ENCODE assay signal across 10 cellular contexts in the genomic region with DNA sequence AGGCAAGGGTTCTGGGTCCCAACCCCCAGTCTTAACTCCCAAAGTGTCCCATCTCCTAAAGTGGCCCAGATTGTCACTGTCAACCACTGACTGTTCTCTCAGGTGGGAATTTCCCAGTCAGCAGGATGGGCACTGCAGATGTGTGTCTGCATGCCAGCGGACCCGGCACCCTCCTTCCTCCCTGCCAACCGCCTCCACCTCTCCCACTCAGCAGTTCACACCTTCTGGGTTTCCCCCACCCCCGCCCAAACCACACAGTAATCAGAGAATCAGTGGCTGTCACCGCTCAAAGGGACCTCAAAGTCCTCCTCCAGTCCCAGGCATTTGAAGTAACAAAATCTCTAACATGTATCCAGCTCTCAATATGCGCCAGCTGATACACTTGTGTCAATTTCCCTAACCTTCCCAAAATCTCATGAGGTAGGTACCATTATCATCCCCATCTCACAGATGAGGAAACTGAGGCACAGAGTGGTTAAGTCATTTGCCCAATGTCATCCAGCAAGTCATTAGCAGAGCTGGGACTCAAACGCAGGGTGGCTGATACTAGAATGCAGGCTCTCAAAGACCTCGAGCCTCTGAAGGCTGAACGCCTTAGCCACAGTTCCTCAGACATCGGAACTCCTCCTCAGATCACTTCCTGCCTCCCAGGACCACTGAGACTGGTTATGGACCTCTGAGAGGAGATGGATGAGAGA. TPM values are rescaled to one million over a fixed set of nuclear protein-coding genes. Genes with fewer than 3 reads are reported as not detected.
DNase-seq lines count a peak whose midpoint lies in the region; ATAC-seq and TF ChIP-seq lines count a peak whose summit lies in the region.
"Had no signal": no experiment of that assay in that cellular context is flagged by ENCODE, and none has a peak within 500 bp of the region (broad histone marks: within the 10 kb centered on the region; RNA-seq: fewer than 3 reads in every experiment).

No MANE protein-coding gene starts in this region.

- no peaks in the 10 kb centered on the region for H3K9me3 Mint-ChIP-seq in CD4-positive, alpha-beta T cell
- no peaks in the 10 kb centered on the region for H3K9me3 Mint-ChIP-seq in T-helper 2 cell treated with Interferon-gamma antibody and Interleukin-4, amounts not matched to agents 5 μg/mL and 100 μg/mL, for 36 hours
- H3K9me3 Mint-ChIP-seq in Caco-2 (ENCODE audit: unreplicated experiment): no peaks in the 10 kb centered on the region
- H3K9me3 Mint-ChIP-seq: type B pancreatic cell had no signal

- H3K36me3 ChIP-seq in Caco-2 (ENCODE audit: control insufficient read depth, insufficient read depth, low read length): no peaks in the 10 kb centered on the region

- CTCF ChIA-PET in CD4-positive, alpha-beta T cell (lab: Charles Lee): interaction anchor here (0.7 to 2.9 kb wide), 3 partner anchors 14 to 112 kb away, joined by 3 to 10 read pairs (median 9); no protein-coding TSS in a partner anchor
- CTCF ChIA-PET in Caco-2 (lab: Charles Lee): no interaction called here

- ATAC-seq in CD4-positive, alpha-beta T cell (ENCODE audit: poor library complexity): peak; percentile 57
- no peak for ATAC-seq in left lobe of liver

- intact Hi-C loops in CD4-positive, alpha-beta T cell (cut with DNase I, micrococcal nuclease): loop anchor here in 1 of 2 experiments (1.0 kb wide), 1 partner anchor 77 kb away; no protein-coding TSS in a partner anchor
- intact Hi-C loops in Caco-2 (cut with micrococcal nuclease; ENCODE audit: unreplicated experiment): no loop called here

- TF ChIP-seq CTCF in CD4-positive, alpha-beta T cell (IDR thresholded peaks at IDR 0.05): no peak
- TF ChIP-seq CTCF in Caco-2 (IDR thresholded peaks at IDR 0.05; ENCODE audit: insufficient read depth in 1 of 2, low read depth in 1 of 2, low read length in 1 of 2, severe bottlenecking in 1 of 2, unreplicated experiment in 1 of 2): no peak

- peak overlapping the region; percentile 73 for H3K27ac ChIP-seq in CD4-positive, alpha-beta T cell (ENCODE audit: low read depth, low read length)

- H3K27ac Mint-ChIP-seq in CD4-positive, alpha-beta T cell: peak overlapping the region; percentile 98
- H3K27ac Mint-ChIP-seq in T-helper 2 cell treated with Interferon-gamma antibody and Interleukin-4, amounts not matched to agents 5 μg/mL and 100 μg/mL, for 36 hours: peak overlapping the region; percentile 84
- no peak overlapping the region for H3K27ac Mint-ChIP-seq in Caco-2 (ENCODE audit: unreplicated experiment)
- H3K27ac Mint-ChIP-seq: type B pancreatic cell had no signal

- H3K27me3 Mint-ChIP-seq in CD4-positive, alpha-beta T cell: no peaks in the 10 kb centered on the region
- H3K27me3 Mint-ChIP-seq in T-helper 2 cell treated with Interferon-gamma antibody and Interleukin-4, amounts not matched to agents 5 μg/mL and 100 μg/mL, for 36 hours (ENCODE audit: low read depth): no peaks in the 10 kb centered on the region
- peaks cover 6% of the 10 kb centered on the region for H3K27me3 Mint-ChIP-seq in Caco-2 (ENCODE audit: insufficient read depth, unreplicated experiment)

- H3K4me1 ChIP-seq in Caco-2: no peaks in the 10 kb centered on the region

- H3K4me1 Mint-ChIP-seq in CD4-positive, alpha-beta T cell (ENCODE audit: low read depth): peaks cover 76% of the 10 kb centered on the region
- H3K4me1 Mint-ChIP-seq in T-helper 2 cell treated with Interferon-gamma antibody and Interleukin-4, amounts not matched to agents 5 μg/mL and 100 μg/mL, for 36 hours (ENCODE audit: low read depth): peaks cover 50% of the 10 kb centered on the region
- H3K4me1 Mint-ChIP-seq in Caco-2 (ENCODE audit: low read depth, unreplicated experiment): no peaks in the 10 kb centered on the region

- H3K9me3 ChIP-seq in CD4-positive, alpha-beta T cell (ENCODE audit: control insufficient read depth, low read length): no peaks in the 10 kb centered on the region
- no peaks in the 10 kb centered on the region for H3K9me3 ChIP-seq in Caco-2

- POLR2A ChIA-PET in CD4-positive, alpha-beta T cell (lab: Charles Lee): interaction anchor here (0.7 to 8.3 kb wide), 9 partner anchors 10 to 1277 kb away, joined by 3 to 121 read pairs (median 4); a partner anchor contains a TSS
- POLR2A ChIA-PET in Caco-2 (lab: Charles Lee): no interaction called here

- no peaks in the 10 kb centered on the region for H3K27me3 ChIP-seq in CD4-positive, alpha-beta T cell (ENCODE audit: control insufficient read depth, insufficient read depth, low read length)
- H3K27me3 ChIP-seq in Caco-2 (replicated peaks; ENCODE audit: control insufficient read depth, insufficient read depth, low read length): no peaks in the 10 kb centered on the region

- BruUV-seq in Caco-2 (replicated peaks; lab: Mats Ljungman, UMichigan): no TSS peak

- H3K36me3 Mint-ChIP-seq in CD4-positive, alpha-beta T cell (ENCODE audit: low read depth): peaks cover 86% of the 10 kb centered on the region
- peaks cover 67% of the 10 kb centered on the region for H3K36me3 Mint-ChIP-seq in T-helper 2 cell treated with Interferon-gamma antibody and Interleukin-4, amounts not matched to agents 5 μg/mL and 100 μg/mL, for 36 hours (ENCODE audit: low read depth)
- no peaks in the 10 kb centered on the region for H3K36me3 Mint-ChIP-seq in Caco-2 (ENCODE audit: insufficient read depth, unreplicated experiment)
- H3K36me3 Mint-ChIP-seq: type B pancreatic cell had no signal

- peak overlapping the region; percentile 99 for H3K4me3 Mint-ChIP-seq in CD4-positive, alpha-beta T cell
- peak overlapping the region; percentile 94 for H3K4me3 Mint-ChIP-seq in T-helper 2 cell treated with Interferon-gamma antibody and Interleukin-4, amounts not matched to agents 5 μg/mL and 100 μg/mL, for 36 hours
- no peak overlapping the region for H3K4me3 Mint-ChIP-seq in Caco-2 (ENCODE audit: unreplicated experiment)
- H3K4me3 Mint-ChIP-seq: type B pancreatic cell had no signal

- peak; percentile 52 to 84 (median 68) for DNase-seq in CD4-positive, alpha-beta T cell
- DNase-seq in T-helper 2 cell treated with Interferon-gamma antibody and Interleukin-4, amounts not matched to agents 5 μg/mL and 100 μg/mL, for 36 hours (ENCODE audit: low spot score): peak; percentile 78
- DNase-seq in activated effector memory CD4-positive, alpha-beta T cell treated with Interleukin-2 at 50 U/mL for 16 hours: peak; percentile 76
- DNase-seq in stimulated activated CD4-positive, alpha-beta T cell treated with anti-CD3 and anti-CD28 coated beads, Interleukin-15, amount 100 ng/mL, for 48 hours (ENCODE audit: low read depth in 2 of 2): peak; percentile 60 to 71
- DNase-seq in left lobe of liver (ENCODE audit: low spot score): no peak
- DNase-seq in DMS79 (lab: John Stamatoyannopoulos, UW): no peak
- no peak for DNase-seq in Caco-2
- DNase-seq in GOT3 (lab: John Stamatoyannopoulos, UW): no peak
- DNase-seq: amygdala had no signal

- no peak overlapping the region for H3K4me3 ChIP-seq in Caco-2 (ENCODE audit: low read depth, low read length)

RNA-seq across cellular contexts. Expression of a gene that starts 4.8 kb away (rescaled TPM):
- 100 to 1,000 TPM; 202 to 209 TPM for total RNA-seq in CD4-positive, alpha-beta T cell
- 0.86 TPM for total RNA-seq in left lobe of liver
- total RNA-seq in Caco-2 (2022): 1.1 and 1.6 TPM in 2 replicates

Comparison
In these comparisons a context has a peak if more than half of its experiments do, and no peak if none do; other contexts are left out.
1. DNase-seq: peak in CD4-positive, alpha-beta T cell (10 of 10), T-helper 2 cell treated with Interferon-gamma antibody and Interleukin-4, amounts not matched to agents 5 μg/mL and 100 μg/mL, for 36 hours (single experiment), activated effector memory CD4-positive, alpha-beta T cell treated with Interleukin-2 at 50 U/mL for 16 hours (single experiment) and stimulated activated CD4-positive, alpha-beta T cell treated with anti-CD3 and anti-CD28 coated beads, Interleukin-15, amount 100 ng/mL, for 48 hours (2 of 2); none in left lobe of liver (single experiment), DMS79 (single experiment), Caco-2 (0 of 2) and GOT3 (single experiment).
2. RNA of a gene that starts 4.8 kb away (total RNA-seq): 202 to 209 TPM in CD4-positive, alpha-beta T cell; 1.1 to 1.6 TPM in Caco-2 and 0.86 TPM in left lobe of liver (single experiment); every median in the first group is over 10 times any median in the second.